ENCODE assay signal across 1 cellular context in the genomic region with DNA sequence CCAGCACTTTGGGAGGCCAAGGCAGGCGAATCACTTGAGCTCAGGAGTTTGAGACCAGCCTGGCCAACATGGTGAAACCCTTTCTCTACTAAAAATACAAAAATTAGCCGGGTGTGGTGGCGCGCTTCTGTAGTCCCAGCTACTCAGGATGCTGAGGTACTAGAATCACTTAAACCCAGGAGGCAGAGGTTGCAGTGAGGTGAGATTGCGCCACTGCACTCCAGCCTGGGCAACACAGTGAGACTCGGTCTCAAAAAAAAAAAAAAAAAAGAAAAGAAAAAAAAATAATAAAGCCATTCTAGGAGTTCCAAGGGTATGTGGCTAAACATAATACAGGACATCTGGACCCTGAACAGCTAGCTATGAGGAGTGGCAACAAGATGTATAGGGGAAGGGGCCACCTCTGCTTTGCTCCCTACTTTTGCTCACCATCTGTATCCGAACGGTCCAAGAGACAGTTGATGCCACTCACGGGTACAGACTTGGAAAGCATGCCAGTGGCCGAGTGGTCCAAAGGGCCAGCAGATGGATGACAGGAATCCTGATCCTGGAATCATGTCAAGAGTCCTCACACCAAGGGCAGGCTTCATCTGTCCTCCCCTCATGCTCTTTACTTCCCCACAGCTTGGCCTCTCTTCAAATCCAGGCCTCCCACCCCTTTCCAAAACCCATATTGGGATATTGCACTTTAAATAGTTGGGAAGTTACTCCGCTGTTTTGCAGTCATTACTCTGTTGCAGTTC.
TF ChIP-seq lines count a peak whose summit lies in the region.

No MANE protein-coding gene starts in this region.

TF ChIP-seq in HepG2, 621 proteins besides CTCF, POLR2A, EP300 and RAD21:
- peak; percentile 61 for TF ChIP-seq ZNF121 (CRISPR knock-in tag; IDR thresholded peaks at IDR 0.05)
